ENCODE assay signal across 20 cellular contexts in the genomic region with DNA sequence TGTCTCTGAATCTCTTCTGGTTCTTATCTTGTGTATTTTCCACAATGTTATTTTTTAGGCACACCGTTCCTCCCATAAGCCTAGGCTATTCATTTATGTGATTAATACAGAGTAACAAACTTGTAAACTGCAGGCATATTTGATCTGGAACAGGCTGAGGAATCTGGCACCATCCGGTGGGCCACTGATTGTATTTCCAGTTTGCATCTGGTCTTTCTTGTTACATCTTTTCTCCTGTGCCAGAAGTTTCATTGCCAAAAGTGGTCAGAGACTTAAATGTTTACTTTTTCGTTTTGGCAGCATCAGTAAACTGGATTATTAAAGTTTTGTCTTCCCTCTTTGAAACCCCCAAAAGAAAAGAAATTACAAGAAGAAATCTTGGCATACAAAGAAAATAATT.
"Had no signal": no experiment of that assay in that cellular context is flagged by ENCODE, and none has a peak within 500 bp of the region (broad histone marks: within the 10 kb centered on the region; RNA-seq: fewer than 3 reads in every experiment).

No MANE protein-coding gene starts in this region.

- H3K36me3 Mint-ChIP-seq: type B pancreatic cell had no signal

- H3K4me3 ChIP-seq: colonic mucosa, gastrocnemius medialis, mucosa of descending colon, sigmoid colon, skin epidermis, stomach, thyroid gland, uterus had no signal

- H3K27ac Mint-ChIP-seq: type B pancreatic cell had no signal

- H3K4me1 ChIP-seq: colonic mucosa, gastrocnemius medialis, sigmoid colon, stomach, thyroid gland, uterus had no signal

- H3K27ac ChIP-seq: colonic mucosa, gastrocnemius medialis, neutrophil, sigmoid colon, skin epidermis, stomach, thyroid gland, uterus had no signal

- DNase-seq: colonic mucosa; dermis blood vessel endothelial cell; erythroblast; gastrocnemius medialis; glutamatergic neuron; islet precursor cell; mammary epithelial cell; mucosa of descending colon; naive thymus-derived CD8-positive, alpha-beta T cell; sigmoid colon; stimulated activated CD4-positive, alpha-beta T cell treated with anti-CD3 and anti-CD28 coated beads, Interleukin-2, amount 100 ng/mL, for 24 hours; stimulated activated CD4-positive, alpha-beta T cell treated with anti-CD3 and anti-CD28 coated beads, Interleukin-4, amount 100 ng/mL, for 4 hours; stimulated activated naive CD4-positive, alpha-beta T cell; stomach; substantia nigra; thyroid gland; uterus had no signal

- H3K36me3 ChIP-seq: colonic mucosa, gastrocnemius medialis, neutrophil, sigmoid colon, stomach, thyroid gland, uterus had no signal

- H3K9me3 ChIP-seq: colonic mucosa, gastrocnemius medialis, mucosa of descending colon, neutrophil, sigmoid colon, stomach, thyroid gland, uterus had no signal

- H3K4me3 Mint-ChIP-seq: naive thymus-derived CD8-positive, alpha-beta T cell; type B pancreatic cell had no signal

- H3K27me3 ChIP-seq: colonic mucosa, thyroid gland, uterus had no signal

- H3K9me3 Mint-ChIP-seq: type B pancreatic cell had no signal
